ENCODE assay signal across 18 cellular contexts in the genomic region with DNA sequence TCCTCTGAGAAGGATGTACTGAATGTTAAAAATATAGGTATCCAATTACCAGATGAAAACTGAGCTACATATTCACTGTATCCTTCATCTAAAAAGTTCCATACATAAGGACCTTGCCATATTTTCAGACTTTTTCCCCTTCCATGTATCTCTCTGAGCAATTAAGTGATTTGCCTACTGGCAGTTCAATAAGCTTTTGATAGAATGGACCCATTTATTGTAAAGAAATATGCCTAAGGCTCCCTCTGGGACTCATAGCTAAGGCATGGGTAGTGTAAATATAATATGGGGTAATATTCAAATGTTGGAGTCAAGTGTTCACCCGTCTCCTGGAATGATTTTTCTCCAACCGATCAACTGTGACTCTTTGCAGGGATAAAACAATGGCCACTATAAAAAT.
"Had no signal": no experiment of that assay in that cellular context is flagged by ENCODE, and none has a peak within 500 bp of the region (broad histone marks: within the 10 kb centered on the region; RNA-seq: fewer than 3 reads in every experiment).

No MANE protein-coding gene starts in this region.

- H3K27ac Mint-ChIP-seq: memory B cell; mesothelial cell of epicardium; natural killer cell treated with Interleukin-12 subunit alpha and Interleukin-12 subunit beta and Interleukin-15 and Interleukin-18, amount 100 ng/mL, for 72 hours; neural progenitor cell; type B pancreatic cell had no signal

- H3K27ac ChIP-seq: coronary artery, left lung, lower lobe of right lung, neural progenitor cell, ovary, sigmoid colon, skin epidermis, stomach, thyroid gland had no signal

- H3K4me3 Mint-ChIP-seq: memory B cell; mesothelial cell of epicardium; natural killer cell treated with Interleukin-12 subunit alpha and Interleukin-12 subunit beta and Interleukin-15 and Interleukin-18, amount 100 ng/mL, for 72 hours; neural progenitor cell; type B pancreatic cell had no signal

- DNase-seq: effector CD8-positive, alpha-beta T cell; heart left ventricle; left lung; lower lobe of right lung; nucleus accumbens; ovary; sigmoid colon; stimulated activated CD4-positive, alpha-beta T cell treated with anti-CD3 and anti-CD28 coated beads, Interleukin-12 subunit alpha, Interleukin-12 subunit beta, amount 100 ng/mL, for 4 hours; stimulated activated naive CD4-positive, alpha-beta T cell; stomach; thyroid gland had no signal

- H3K4me1 Mint-ChIP-seq: memory B cell, mesothelial cell of epicardium, neural progenitor cell had no signal

- H3K9me3 Mint-ChIP-seq: memory B cell, neural progenitor cell, type B pancreatic cell had no signal

- H3K27me3 Mint-ChIP-seq: memory B cell; natural killer cell treated with Interleukin-12 subunit alpha and Interleukin-12 subunit beta and Interleukin-15 and Interleukin-18, amount 100 ng/mL, for 72 hours; type B pancreatic cell had no signal

- H3K36me3 Mint-ChIP-seq: memory B cell, mesothelial cell of epicardium, neural progenitor cell, type B pancreatic cell had no signal
